ENCODE assay signal across 8 cellular contexts in genomic region chr1:85465791-85466134, GRCh38. TPM values are rescaled to one million over a fixed set of nuclear protein-coding genes. Genes with fewer than 3 reads are reported as not detected.
A peak's percentile ranks its signal among the peaks of the same experiment; 100 is the strongest.
DNase-seq lines count a peak whose midpoint lies in the region; ATAC-seq, FAIRE-seq and TF ChIP-seq lines count a peak whose summit lies in the region.

No MANE protein-coding gene starts in this region.

- H3K4me2 ChIP-seq in HepG2 (ENCODE audit: low read depth, low read length) (peak overlapping the region; percentile 82), mesenchymal stem cell (ENCODE audit: low read length, poor library complexity, severe bottlenecking) (peak overlapping the region; percentile 55)

- in situ Hi-C loops in HepG2 (cut with HindIII; ENCODE audit: extremely low pct_ligation_motif_present, low pct_unique_long_range_greater_than_20kb), result loop anchor here (10.0 kb wide), 1 partner anchor 141 kb away; no protein-coding TSS in a partner anchor

- H3K4me3 ChIP-seq in HepG2 (replicated peaks in 1 of 3; ENCODE audit: insufficient read depth in 1 of 3, low read depth in 2 of 3, low read length in 3 of 3) (peak overlapping the region; percentile 89 to 93 (median 93)), right lobe of liver (no peak overlapping the region), mesenchymal stem cell (ENCODE audit: insufficient read depth in 1 of 2, low read depth in 1 of 2, low read length in 2 of 2) (peak overlapping the region in 1 of 2 experiments; percentile 92), uterus (peak overlapping the region in 1 of 2 donors; percentile 42)

- TF ChIP-seq POLR2A in HepG2 (IDR thresholded peaks at IDR 0.05; ENCODE audit: insufficient read depth in 1 of 2, low read depth in 2 of 2, low read length in 2 of 2) (no peak), right lobe of liver (IDR thresholded peaks at IDR 0.05) (no peak), uterus (IDR thresholded peaks at IDR 0.05) (no peak)

- intact Hi-C loops in HepG2 (cut with micrococcal nuclease; ENCODE audit: unreplicated experiment), result loop anchor here (2.0 to 10.0 kb wide), 2 partner anchors 51 to 115 kb away; partner anchors contain the start of gene CCN1
- intact Hi-C loops in right lobe of liver (cut with DNase I), result no loop called here
- intact Hi-C loops in uterus (cut with DNase I; ENCODE audit: low total_unique reads), result no loop called here

- H4K20me1 ChIP-seq in HepG2 (ENCODE audit: insufficient read depth, low read length), result peaks cover 6% of the 10 kb centered on the region; the same call in 1 of the 2 replicates

- 21% methylated on average over 1 of the region's 1 CpG for WGBS in HepG2 (ENCODE audit: low lambda C conversion rate)
- 23% methylated on average over 1 of the region's 1 CpG for WGBS in right lobe of liver (ENCODE audit: insufficient coverage, low coverage, low lambda C conversion rate, missing lambda C conversion rate)
- 14% methylated on average over 1 of the region's 1 CpG for WGBS in mesenchymal stem cell

- POLR2A ChIA-PET in HepG2 (lab: Yijun Ruan, JAX) (interaction anchor here (1.1 to 1.6 kb wide), 5 partner anchors 18 to 127 kb away, joined by 3 to 4 read pairs (median 3); no protein-coding TSS in a partner anchor), RWPE1 (lab: Yijun Ruan, JAX; ENCODE audit: low non-redundant PET) (interaction anchor here (1.0 kb wide), 1 partner anchor 15 kb away, joined by 4 read pairs; no protein-coding TSS in a partner anchor)

- H3K9ac ChIP-seq in HepG2 (ENCODE audit: insufficient read depth, low read depth, low read length) (peak overlapping the region; percentile 84), mesenchymal stem cell (ENCODE audit: low read length) (peak overlapping the region; percentile 94)

- peak overlapping the region; percentile 79 to 89 (median 80) for H3K4me3 Mint-ChIP-seq in brain

- no peak overlapping the region for H2AK5ac ChIP-seq in mesenchymal stem cell (ENCODE audit: low read length, severe bottlenecking)

- H3K36me3 ChIP-seq in HepG2 (replicated peaks in 1 of 2; ENCODE audit: control insufficient read depth in 1 of 2, insufficient read depth in 2 of 2, low read length in 2 of 2) (no peaks in the 10 kb centered on the region), right lobe of liver (no peaks in the 10 kb centered on the region), mesenchymal stem cell (ENCODE audit: control insufficient read depth in 1 of 2, insufficient read depth in 2 of 2, low read depth in 1 of 2, low read length in 2 of 2) (no peaks in the 10 kb centered on the region), uterus (no peaks in the 10 kb centered on the region)

- no peak overlapping the region for H2BK5ac ChIP-seq in mesenchymal stem cell (ENCODE audit: low read depth, low read length, poor library complexity, severe bottlenecking)

- peaks cover 38% of the 10 kb centered on the region for H3K79me2 ChIP-seq in HepG2 (ENCODE audit: insufficient read depth, low read length)

- no peak overlapping the region for H2BK12ac ChIP-seq in mesenchymal stem cell (ENCODE audit: low read length in 2 of 2)

- TF ChIP-seq CTCF in HepG2 (CRISPR knock-in tag; IDR thresholded peaks at IDR 0.05), result no peak
- TF ChIP-seq CTCF in right lobe of liver (IDR thresholded peaks at IDR 0.05), result no peak
- no peak for TF ChIP-seq CTCF in brain (conservative IDR thresholded peaks at IDR 0.05)
- TF ChIP-seq CTCF in uterus (IDR thresholded peaks at IDR 0.05), result no peak
- TF ChIP-seq CTCF in RWPE1 (conservative IDR thresholded peaks at IDR 0.05; ENCODE audit: low read depth), result no peak

- H3K9me3 Mint-ChIP-seq in brain, result no peaks in the 10 kb centered on the region

- H3K27ac ChIP-seq in HepG2 (ENCODE audit: extremely low read length, insufficient read depth, low read length), result no peak overlapping the region
- H3K27ac ChIP-seq in right lobe of liver, result peak overlapping the region in 1 of 3 donors; percentile 65
- H3K27ac ChIP-seq in mesenchymal stem cell (ENCODE audit: low read length, poor library complexity, severe bottlenecking), result no peak overlapping the region
- H3K27ac ChIP-seq in uterus, result peak overlapping the region; percentile 62 to 69
- H3K27ac ChIP-seq in RWPE1, result no peak overlapping the region

- no TSS peak for BruUV-seq in HepG2 (replicated peaks; lab: Mats Ljungman, UMichigan)

- H3K23ac ChIP-seq in mesenchymal stem cell (ENCODE audit: low read length in 2 of 2), result no peak overlapping the region

- peak overlapping the region in 4 of 5 experiments; percentile 49 to 85 (median 67) for H3K27ac Mint-ChIP-seq in brain

- H3K4ac ChIP-seq in mesenchymal stem cell (ENCODE audit: low read depth in 1 of 2, low read length in 2 of 2), result no peak overlapping the region

- TF ChIP-seq RAD21 in HepG2 (CRISPR knock-in tag; IDR thresholded peaks at IDR 0.05), result no peak

- no peak overlapping the region for H3K18ac ChIP-seq in mesenchymal stem cell (ENCODE audit: low read depth in 1 of 2, low read length in 2 of 2)

- CTCF ChIA-PET in HepG2 (lab: Yijun Ruan, JAX; ENCODE audit: low intra/inter-chr PET ratio, low total read pairs), result no interaction called here
- CTCF ChIA-PET in RWPE1 (lab: Yijun Ruan, JAX), result interaction anchor here (0.6 to 1.5 kb wide), 2 partner anchors 21 to 227 kb away, joined by 3 to 4 read pairs; no protein-coding TSS in a partner anchor

- peaks cover 15% of the 10 kb centered on the region for H3K27me3 Mint-ChIP-seq in brain

- no peak overlapping the region for H4K91ac ChIP-seq in mesenchymal stem cell (ENCODE audit: low read length)

- no peak overlapping the region for H3K14ac ChIP-seq in mesenchymal stem cell (ENCODE audit: low read length in 2 of 2)

- TF ChIP-seq EP300 in HepG2 (IDR thresholded peaks at IDR 0.05; ENCODE audit: low read depth in 2 of 2, low read length in 2 of 2) (no peak), HepG2 (CRISPR knock-in tag; IDR thresholded peaks at IDR 0.05; ENCODE audit: borderline replicate concordance) (no peak)

- H3K4me1 ChIP-seq in HepG2 (ENCODE audit: insufficient read depth, low read length) (peaks cover 37% of the 10 kb centered on the region), right lobe of liver (peaks cover 0 to 31% (median 11%) of the 10 kb centered on the region in 4 donors), mesenchymal stem cell (ENCODE audit: control insufficient read depth, insufficient read depth, low read depth, low read length) (peaks cover 10% of the 10 kb centered on the region), uterus (no peaks in the 10 kb centered on the region)

- no peaks in the 10 kb centered on the region for H3K36me3 Mint-ChIP-seq in brain

- H2AFZ ChIP-seq in HepG2 (ENCODE audit: low read length), result no peak overlapping the region
- no peak overlapping the region for H2AFZ ChIP-seq in mesenchymal stem cell (ENCODE audit: low read depth, low read length)

- peaks cover 4% of the 10 kb centered on the region for H3K79me1 ChIP-seq in mesenchymal stem cell (replicated peaks; ENCODE audit: low read length, poor library complexity, severe bottlenecking)

- H3K27me3 ChIP-seq in HepG2 (ENCODE audit: control insufficient read depth in 1 of 2, insufficient read depth in 2 of 2, low read length in 2 of 2) (no peaks in the 10 kb centered on the region; a peak in 2 of 5 replicates), right lobe of liver (no peaks in the 10 kb centered on the region), mesenchymal stem cell (ENCODE audit: control insufficient read depth in 1 of 2, insufficient read depth in 1 of 2, low read length in 2 of 2) (no peaks in the 10 kb centered on the region), uterus (no peaks in the 10 kb centered on the region)

- no peak overlapping the region for H2BK15ac ChIP-seq in mesenchymal stem cell (ENCODE audit: low read depth, poor library complexity, severe bottlenecking)

- ATAC-seq in HepG2 (no peak), right lobe of liver (no peak)

- H3K9me3 ChIP-seq in HepG2 (ENCODE audit: low read length) (no peaks in the 10 kb centered on the region), right lobe of liver (no peaks in the 10 kb centered on the region), mesenchymal stem cell (ENCODE audit: control insufficient read depth, low read length) (no peaks in the 10 kb centered on the region), uterus (no peaks in the 10 kb centered on the region)

- no peak for DNase-seq in HepG2 (ENCODE audit: low spot score)
- no peak for DNase-seq in right lobe of liver
- DNase-seq in mesenchymal stem cell, result peak; percentile 42
- no peak for DNase-seq in uterus
- no peak for DNase-seq in NCI-H1417 treated with DMSO at 0.1 percent for 48 hours (lab: John Stamatoyannopoulos, UW)
- DNase-seq in COR-L47 (lab: John Stamatoyannopoulos, UW), result no peak
- DNase-seq in RWPE1 (ENCODE audit: low spot score), result no peak

- H3K4me1 Mint-ChIP-seq in brain, result peaks cover 39% of the 10 kb centered on the region

- no peak overlapping the region for H4K8ac ChIP-seq in mesenchymal stem cell (ENCODE audit: low read length)

- H2BK120ac ChIP-seq in mesenchymal stem cell (ENCODE audit: low read depth, low read length), result no peak overlapping the region

- no peak for FAIRE-seq in HepG2 (lab: Jason Lieb, UNC)

RNA-seq across cellular contexts. Expression of gene DDAH1, which starts 0.8 kb away (rescaled TPM):
- total RNA-seq in HepG2 (2016; rRNA removed; fragmentation: Illumina TruSeq; extraction: Trizol) (39.7 and 50.2 TPM in 2 replicates), right lobe of liver (10 to 100 TPM; 54.9 to 94.9 (median 66.2) TPM), uterus (10 to 100 TPM; 12.9 to 28.9 (median 18.2) TPM)
- 4.1 and 5.5 TPM in 2 replicates for total RNA-seq in HepG2 (2016; cell fraction: cytosol; rRNA removed; fragmentation: Illumina TruSeq; extraction: Trizol; ENCODE audit: low read depth)
- 38.6 and 48.4 TPM in 2 replicates for total RNA-seq in HepG2 (2016; cell fraction: insoluble cytoplasmic fraction; rRNA removed; fragmentation: Illumina TruSeq; extraction: Trizol)
- 23.5 and 24.8 TPM in 2 replicates for total RNA-seq in HepG2 (2016; cell fraction: membrane; rRNA removed; fragmentation: Illumina TruSeq; extraction: Trizol)
- total RNA-seq in HepG2 (2016; cell fraction: nucleus; rRNA removed; fragmentation: Illumina TruSeq; extraction: Trizol), result 20.4 and 23.7 TPM in 2 replicates
- polyA plus RNA-seq in HepG2 (2011; rRNA removed) (43.4 and 64.4 TPM in 2 replicates), brain (ENCODE audit: insufficient read depth, low read depth, low replicate concordance) (39.2 TPM)
- polyA plus RNA-seq in HepG2 (2011; cell fraction: cytosol; rRNA removed), result 29.4 and 40.2 TPM in 2 replicates
- 12.2 and 12.7 TPM in 2 replicates for polyA plus RNA-seq in HepG2 (2011; cell fraction: nucleus; rRNA removed)
- 25.2 and 41.5 TPM in 2 replicates for polyA plus RNA-seq in HepG2 (2012)
- 3.3 TPM in 2 replicates for polyA plus RNA-seq in HepG2 (2016; cell fraction: cytosol; fragmentation: Illumina TruSeq; extraction: Trizol; ENCODE audit: low read depth)
- polyA plus RNA-seq in HepG2 (2016; cell fraction: insoluble cytoplasmic fraction; fragmentation: Illumina TruSeq; extraction: Trizol; ENCODE audit: low read depth), result 63.1 and 64.3 TPM in 2 replicates
- 17.3 and 18.8 TPM in 2 replicates for polyA plus RNA-seq in HepG2 (2016; cell fraction: membrane; fragmentation: Illumina TruSeq; extraction: Trizol; ENCODE audit: low read depth)
- 29.0 TPM in 2 replicates for polyA plus RNA-seq in HepG2 (2016; cell fraction: nucleus; fragmentation: Illumina TruSeq; extraction: Trizol; ENCODE audit: insufficient read depth, low read depth)
- 12.5 and 50.8 TPM in 2 replicates for polyA minus RNA-seq in HepG2 (2011; rRNA and poly(A)+ RNA removed; ENCODE audit: low replicate concordance)
- 32.4 and 32.9 TPM in 2 replicates for polyA minus RNA-seq in HepG2 (2011; cell fraction: cytosol; rRNA and poly(A)+ RNA removed)
- 29.5 and 32.7 TPM in 2 replicates for polyA minus RNA-seq in HepG2 (2011; cell fraction: nucleus; rRNA and poly(A)+ RNA removed)
- 48.3 TPM for polyA plus RNA-seq in mesenchymal stem cell (2013, experiment 1 of 2)
- 48.6 TPM for polyA plus RNA-seq in mesenchymal stem cell (2013, experiment 2 of 2)

Comparison
In these comparisons a context has a peak if more than half of its experiments do, and no peak if none do; other contexts are left out.
1. H3K4me3 ChIP-seq: peak in HepG2 (3 of 3); none in right lobe of liver (0 of 3).
2. H3K27ac ChIP-seq: peak in uterus (2 of 2); none in HepG2 (single experiment), mesenchymal stem cell (single experiment) and RWPE1 (single experiment).